Comparison of ENCODE assay signal across 1 cellular context in genomic region chr14:34035934-34036250, GRCh38.
A peak's percentile ranks its signal among the peaks of the same experiment; 100 is the strongest.
TF ChIP-seq lines count a peak whose summit lies in the region.

No MANE protein-coding gene starts in this region.

TF ChIP-seq in HepG2, 621 proteins besides CTCF, POLR2A, EP300 and RAD21 (continued from another document and continues in another):
- TF ChIP-seq NFAT5 (CRISPR knock-in tag; IDR thresholded peaks at IDR 0.05) (peak; percentile 38; the same call in 1 of the 2 replicates), ZNF710 (CRISPR knock-in tag; IDR thresholded peaks at IDR 0.05; ENCODE audit: borderline replicate concordance) (no peak; the same call in 1 of the 2 replicates), PRDM4 (CRISPR knock-in tag; IDR thresholded peaks at IDR 0.05; ENCODE audit: borderline replicate concordance) (0 out of 2 replicates have a peak, but pooled peaks have one; percentile 16), TIGD3 (CRISPR knock-in tag; IDR thresholded peaks at IDR 0.05; ENCODE audit: borderline replicate concordance) (no peak), U2AF2 (IDR thresholded peaks at IDR 0.05; ENCODE audit: low read depth, low read length) (no peak), ZNF326 (CRISPR knock-in tag; IDR thresholded peaks at IDR 0.05; ENCODE audit: borderline replicate concordance) (no peak), HNRNPL (IDR thresholded peaks at IDR 0.05; ENCODE audit: low read depth, low read length) (no peak), TBX2 (CRISPR knock-in tag; IDR thresholded peaks at IDR 0.05; ENCODE audit: borderline replicate concordance) (no peak), ZFP90 (CRISPR knock-in tag; IDR thresholded peaks at IDR 0.05; ENCODE audit: borderline replicate concordance) (no peak), KDM2A (CRISPR knock-in tag; IDR thresholded peaks at IDR 0.05; ENCODE audit: borderline replicate concordance, low read depth) (no peak), ZNF441 (CRISPR knock-in tag; IDR thresholded peaks at IDR 0.05; ENCODE audit: borderline replicate concordance) (no peak; the same call in 1 of the 2 replicates), ZNF468 (CRISPR knock-in tag; IDR thresholded peaks at IDR 0.05) (0 out of 2 replicates have a peak, but pooled peaks have one; percentile 37), CHCHD3 (CRISPR knock-in tag; IDR thresholded peaks at IDR 0.05) (no peak), SNAPC4 (CRISPR knock-in tag; IDR thresholded peaks at IDR 0.05) (peak; percentile 7; the same call in 1 of the 2 replicates), PRPF4 (IDR thresholded peaks at IDR 0.05; ENCODE audit: low read depth, low read length, poor library complexity, severe bottlenecking) (no peak), PAWR (CRISPR knock-in tag; IDR thresholded peaks at IDR 0.05; ENCODE audit: borderline replicate concordance) (no peak), RARA (CRISPR knock-in tag; IDR thresholded peaks at IDR 0.05) (no peak), MATR3 (CRISPR knock-in tag; IDR thresholded peaks at IDR 0.05) (no peak), ELK4 (CRISPR knock-in tag; IDR thresholded peaks at IDR 0.05; ENCODE audit: borderline replicate concordance) (no peak), ZNF775 (CRISPR knock-in tag; IDR thresholded peaks at IDR 0.05; ENCODE audit: borderline replicate concordance) (no peak), ZNF235 (CRISPR knock-in tag; IDR thresholded peaks at IDR 0.05; ENCODE audit: borderline replicate concordance) (no peak), ZFP62 (CRISPR knock-in tag; IDR thresholded peaks at IDR 0.05) (no peak), RBFOX2 (IDR thresholded peaks at IDR 0.05; ENCODE audit: low read depth, low read length) (no peak; the same call in 1 of the 2 replicates), ZNF598 (CRISPR knock-in tag; IDR thresholded peaks at IDR 0.05; ENCODE audit: borderline replicate concordance) (peak; percentile 66; the same call in 1 of the 2 replicates), ERF (CRISPR knock-in tag; IDR thresholded peaks at IDR 0.05) (no peak; the same call in none of the 2 replicates), NCOA1 (CRISPR knock-in tag; IDR thresholded peaks at IDR 0.05) (no peak), ZBTB3 (CRISPR knock-in tag; IDR thresholded peaks at IDR 0.05; ENCODE audit: borderline replicate concordance, low read depth) (0 out of 2 replicates have a peak, but pooled peaks have one; percentile 24), MNT (IDR thresholded peaks at IDR 0.05) (no peak), ARNT2 (CRISPR knock-in tag; IDR thresholded peaks at IDR 0.05; ENCODE audit: low read depth) (0 out of 2 replicates have a peak, but pooled peaks have one; percentile 4), KDM5B (CRISPR knock-in tag; IDR thresholded peaks at IDR 0.05; ENCODE audit: borderline replicate concordance) (peak; percentile 5; the same call in 1 of the 2 replicates), NR2F6 (IDR thresholded peaks at IDR 0.05) (no peak), NR2F6 (CRISPR knock-in tag; IDR thresholded peaks at IDR 0.05) (no peak), JARID2 (CRISPR knock-in tag; IDR thresholded peaks at IDR 0.05; ENCODE audit: insufficient replicate concordance) (no peak), ZNF282 (IDR thresholded peaks at IDR 0.05; ENCODE audit: partially characterized antibody) (no peak)
